Comparison of ENCODE assay signal across 1 cellular context in the genomic region with DNA sequence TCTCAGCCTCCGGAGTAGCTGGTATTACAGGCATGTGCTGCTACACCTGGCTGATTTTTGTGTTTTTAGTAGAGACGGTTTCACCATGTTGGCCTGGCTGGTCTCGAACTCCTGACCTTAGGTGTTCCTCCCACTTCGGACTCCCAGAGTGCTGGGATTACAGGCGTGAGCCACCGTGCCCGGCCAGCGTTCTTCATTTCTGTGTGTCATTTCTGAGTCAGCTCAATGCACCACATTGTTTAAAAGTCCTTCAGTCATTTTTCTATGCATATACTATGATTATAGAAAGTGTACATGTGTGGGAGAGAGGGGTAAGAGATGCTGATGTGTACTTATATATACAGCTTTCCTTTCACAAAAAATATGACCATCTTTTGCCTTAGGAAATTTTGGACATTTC.
TF ChIP-seq lines count a peak whose summit lies in the region.

No MANE protein-coding gene starts in this region.

TF ChIP-seq in IMR-90, 13 proteins besides CTCF, POLR2A, EP300 and RAD21:
- TF ChIP-seq MXI1 (IDR thresholded peaks at IDR 0.05; ENCODE audit: borderline replicate concordance, low read depth, low read length) (no peak), SMC3 (IDR thresholded peaks at IDR 0.05; ENCODE audit: low read depth, low read length) (no peak), RFX5 (IDR thresholded peaks at IDR 0.05; ENCODE audit: low read depth, low read length) (no peak), CHD1 (IDR thresholded peaks at IDR 0.05; ENCODE audit: low read depth, low read length) (no peak), MAZ (IDR thresholded peaks at IDR 0.05; ENCODE audit: borderline replicate concordance, low read depth, low read length) (no peak), CEBPB (IDR thresholded peaks at IDR 0.05; ENCODE audit: low read depth, low read length) (no peak), RCOR1 (IDR thresholded peaks at IDR 0.05; ENCODE audit: insufficient replicate concordance, low read length) (no peak), FOS (IDR thresholded peaks at IDR 0.05; ENCODE audit: low read depth, low read length) (no peak), MAFK (IDR thresholded peaks at IDR 0.05; ENCODE audit: low read depth, low read length) (no peak), BHLHE40 (IDR thresholded peaks at IDR 0.05; ENCODE audit: low read depth, low read length) (no peak), NFE2L2 (IDR thresholded peaks at IDR 0.05; ENCODE audit: low read depth, low read length) (no peak)
- TF ChIP-seq, protein P1, sequence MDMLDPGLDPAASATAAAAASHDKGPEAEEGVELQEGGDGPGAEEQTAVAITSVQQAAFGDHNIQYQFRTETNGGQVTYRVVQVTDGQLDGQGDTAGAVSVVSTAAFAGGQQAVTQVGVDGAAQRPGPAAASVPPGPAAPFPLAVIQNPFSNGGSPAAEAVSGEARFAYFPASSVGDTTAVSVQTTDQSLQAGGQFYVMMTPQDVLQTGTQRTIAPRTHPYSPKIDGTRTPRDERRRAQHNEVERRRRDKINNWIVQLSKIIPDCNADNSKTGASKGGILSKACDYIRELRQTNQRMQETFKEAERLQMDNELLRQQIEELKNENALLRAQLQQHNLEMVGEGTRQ (IDR thresholded peaks at IDR 0.05; ENCODE audit: low read depth, low read length) = no peak
- TF ChIP-seq, protein P2, sequence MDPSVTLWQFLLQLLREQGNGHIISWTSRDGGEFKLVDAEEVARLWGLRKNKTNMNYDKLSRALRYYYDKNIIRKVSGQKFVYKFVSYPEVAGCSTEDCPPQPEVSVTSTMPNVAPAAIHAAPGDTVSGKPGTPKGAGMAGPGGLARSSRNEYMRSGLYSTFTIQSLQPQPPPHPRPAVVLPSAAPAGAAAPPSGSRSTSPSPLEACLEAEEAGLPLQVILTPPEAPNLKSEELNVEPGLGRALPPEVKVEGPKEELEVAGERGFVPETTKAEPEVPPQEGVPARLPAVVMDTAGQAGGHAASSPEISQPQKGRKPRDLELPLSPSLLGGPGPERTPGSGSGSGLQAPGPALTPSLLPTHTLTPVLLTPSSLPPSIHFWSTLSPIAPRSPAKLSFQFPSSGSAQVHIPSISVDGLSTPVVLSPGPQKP (IDR thresholded peaks at IDR 0.05; ENCODE audit: borderline replicate concordance, low read depth, low read length) = no peak
